In genomic region chr18:76983184-76983583, GRCh38 we compare ENCODE assay signal across 1 cellular context.
A peak's percentile ranks its signal among the peaks of the same experiment; 100 is the strongest.
TF ChIP-seq lines count a peak whose summit lies in the region.

No MANE protein-coding gene starts in this region.

TF ChIP-seq in HEK293, 187 proteins besides CTCF, POLR2A, EP300 and RAD21 (continued from another document):
- TF ChIP-seq PRDM10 (tag by site-specific recombination; IDR thresholded peaks at IDR 0.05) (no peak), GLIS1 (tag by site-specific recombination; IDR thresholded peaks at IDR 0.05) (peak; percentile 45), ZNF670 (tag by site-specific recombination; IDR thresholded peaks at IDR 0.05; ENCODE audit: low read depth) (no peak), ZNF132 (tag by site-specific recombination; IDR thresholded peaks at IDR 0.05; ENCODE audit: borderline replicate concordance) (no peak), ZNF292 (tag by site-specific recombination; IDR thresholded peaks at IDR 0.05; ENCODE audit: borderline replicate concordance, low read depth) (no peak), ZNF692 (tag by site-specific recombination; IDR thresholded peaks at IDR 0.05) (no peak), HOXA7 (CRISPR knock-in tag; IDR thresholded peaks at IDR 0.05; ENCODE audit: borderline replicate concordance) (no peak)
